ENCODE assay signal across 13 cellular contexts in genomic region chr20:41204304-41205265, GRCh38.
"Had no signal": no experiment of that assay in that cellular context is flagged by ENCODE, and none has a peak within 500 bp of the region (broad histone marks: within the 10 kb centered on the region; RNA-seq: fewer than 3 reads in every experiment).

No MANE protein-coding gene starts in this region.

- H3K9me3 Mint-ChIP-seq: activated naive CD4-positive, alpha-beta T cell treated with anti-CD3 and anti-CD28 coated beads, Interleukin-2, amount 50 U/mL, for 24 hours; natural killer cell had no signal

- H3K9me3 ChIP-seq: gastrocnemius medialis, mucosa of descending colon, prostate gland, suprapubic skin had no signal

- H3K27ac ChIP-seq: brain microvascular endothelial cell, gastrocnemius medialis, hepatocyte, prostate gland, suprapubic skin had no signal

- FAIRE-seq: kidney had no signal

- H3K36me3 ChIP-seq: prostate gland had no signal

- H3K4me3 ChIP-seq: gastrocnemius medialis, hepatocyte, lung, mucosa of descending colon, prostate gland, suprapubic skin had no signal

- H3K36me3 Mint-ChIP-seq: natural killer cell had no signal

- H3K4me1 ChIP-seq: prostate gland, suprapubic skin had no signal

- H2AFZ ChIP-seq: hepatocyte had no signal

- DNase-seq: brain microvascular endothelial cell; gastrocnemius medialis; kidney; mucosa of descending colon; natural killer cell; stimulated activated CD4-positive, alpha-beta T cell treated with anti-CD3 and anti-CD28 coated beads, Interleukin-12 subunit alpha, Interleukin-12 subunit beta, amount 100 ng/mL, for 4 hours; stimulated activated naive CD4-positive, alpha-beta T cell had no signal

- H3K27me3 ChIP-seq: brain microvascular endothelial cell, gastrocnemius medialis, hepatocyte, suprapubic skin had no signal

- H3K4me2 ChIP-seq: hepatocyte had no signal

- H3K4me1 Mint-ChIP-seq: activated naive CD4-positive, alpha-beta T cell treated with anti-CD3 and anti-CD28 coated beads, Interleukin-2, amount 50 U/mL, for 24 hours had no signal

- H3K27me3 Mint-ChIP-seq: activated naive CD4-positive, alpha-beta T cell treated with anti-CD3 and anti-CD28 coated beads, Interleukin-2, amount 50 U/mL, for 24 hours had no signal

- H3K4me3 Mint-ChIP-seq: activated naive CD4-positive, alpha-beta T cell treated with anti-CD3 and anti-CD28 coated beads, Interleukin-2, amount 50 U/mL, for 24 hours; natural killer cell had no signal

- H3K79me2 ChIP-seq: hepatocyte had no signal

- ATAC-seq: activated CD4-positive, CD25-positive, alpha-beta regulatory T cell treated with anti-CD3 and anti-CD28 coated beads, Interleukin-2, amount 50 U/mL, for 24 hours; gastrocnemius medialis; mucosa of descending colon; natural killer cell had no signal

- H3K27ac Mint-ChIP-seq: activated naive CD4-positive, alpha-beta T cell treated with anti-CD3 and anti-CD28 coated beads, Interleukin-2, amount 50 U/mL, for 24 hours; natural killer cell had no signal
